ENCODE assay signal across 14 cellular contexts in genomic region chr10:74255214-74255613, GRCh38.
DNase-seq lines count a peak whose midpoint lies in the region; ATAC-seq, FAIRE-seq and TF ChIP-seq lines count a peak whose summit lies in the region.
"Had no signal": no experiment of that assay in that cellular context is flagged by ENCODE, and none has a peak within 500 bp of the region (broad histone marks: within the 10 kb centered on the region; RNA-seq: fewer than 3 reads in every experiment).

No MANE protein-coding gene starts in this region.

- no peaks in the 10 kb centered on the region for H3K27me3 ChIP-seq in bronchial epithelial cell (ENCODE audit: control insufficient read depth, insufficient read depth, low read length)
- H3K27me3 ChIP-seq: BLaER1 treated with 17β-estradiol and CSF1 and Interleukin-3, amounts not matched to agents 10 nM and 100 nM had no signal

- H3K36me3 ChIP-seq in bronchial epithelial cell (ENCODE audit: control insufficient read depth, insufficient read depth, low read length), result no peaks in the 10 kb centered on the region

- H3K27me3 Mint-ChIP-seq in progenitor cell of endocrine pancreas, result no peaks in the 10 kb centered on the region
- H3K27me3 Mint-ChIP-seq in activated T-cell treated with anti-CD3 and anti-CD28 coated beads, Interleukin-2, amount 50 U/mL, for 72 hours (ENCODE audit: low read depth), result no peaks in the 10 kb centered on the region

- H3K36me3 Mint-ChIP-seq in progenitor cell of endocrine pancreas (ENCODE audit: insufficient read depth), result no peaks in the 10 kb centered on the region
- H3K36me3 Mint-ChIP-seq in activated T-cell treated with anti-CD3 and anti-CD28 coated beads, Interleukin-2, amount 50 U/mL, for 72 hours (ENCODE audit: insufficient read depth in 2 of 2), result peaks cover 0 to 2% of the 10 kb centered on the region in 2 donors

- H3K9me3 Mint-ChIP-seq in progenitor cell of endocrine pancreas (ENCODE audit: low read depth), result no peaks in the 10 kb centered on the region
- no peaks in the 10 kb centered on the region for H3K9me3 Mint-ChIP-seq in activated T-cell treated with anti-CD3 and anti-CD28 coated beads, Interleukin-2, amount 50 U/mL, for 72 hours

- no peak for TF ChIP-seq CTCF in bronchial epithelial cell (IDR thresholded peaks at IDR 0.05; ENCODE audit: insufficient read depth, low read length, severe bottlenecking)
- no peak for TF ChIP-seq CTCF in progenitor cell of endocrine pancreas (IDR thresholded peaks at IDR 0.05; ENCODE audit: unreplicated experiment)

- peaks cover 30% of the 10 kb centered on the region for H3K4me1 Mint-ChIP-seq in progenitor cell of endocrine pancreas (ENCODE audit: low read depth)
- H3K4me1 Mint-ChIP-seq in activated T-cell treated with anti-CD3 and anti-CD28 coated beads, Interleukin-2, amount 50 U/mL, for 72 hours (ENCODE audit: low read depth), result peaks cover 8% of the 10 kb centered on the region

- peak overlapping the region; percentile 77 for H3K27ac Mint-ChIP-seq in progenitor cell of endocrine pancreas
- H3K27ac Mint-ChIP-seq in activated T-cell treated with anti-CD3 and anti-CD28 coated beads, Interleukin-2, amount 50 U/mL, for 72 hours, result no peak overlapping the region

- H3K4me3 ChIP-seq in bronchial epithelial cell (ENCODE audit: low read depth, low read length), result no peak overlapping the region
- H3K4me3 ChIP-seq: BLaER1 treated with 17β-estradiol and CSF1 and Interleukin-3, amounts not matched to agents 10 nM and 100 nM had no signal

- no peak for DNase-seq in GM18507 (ENCODE audit: extremely low spot score, insufficient read length, low read depth)
- peak; percentile 34 for DNase-seq in MV-4-11 (lab: John Stamatoyannopoulos, UW)
- DNase-seq in bronchial epithelial cell (ENCODE audit: low read depth), result peak; percentile 23
- DNase-seq in progenitor cell of endocrine pancreas (ENCODE audit: low spot score, unreplicated experiment), result no peak
- no peak for DNase-seq in NCI-H1048 (lab: John Stamatoyannopoulos, UW)
- no peak for DNase-seq in activated T-cell treated with anti-CD3 and anti-CD28 coated beads, Interleukin-2, amount 50 U/mL, for 72 hours
- DNase-seq: activated gamma-delta T cell, amygdala, DMS79 treated with DMSO at 0.1 percent for 48 hours, left cardiac atrium, small intestine had no signal

- H3K4me3 Mint-ChIP-seq in progenitor cell of endocrine pancreas (ENCODE audit: low read depth), result no peak overlapping the region
- H3K4me3 Mint-ChIP-seq in activated T-cell treated with anti-CD3 and anti-CD28 coated beads, Interleukin-2, amount 50 U/mL, for 72 hours, result no peak overlapping the region

- no peak for ATAC-seq in activated T-cell treated with anti-CD3 and anti-CD28 coated beads, Interleukin-2, amount 50 U/mL, for 72 hours (replicated peaks in 1 of 2)
- no peak for ATAC-seq in HG02970 (IDR thresholded peaks at IDR 0.05; ENCODE audit: low FRiP score, unreplicated experiment)
- ATAC-seq: activated CD4-positive, CD25-positive, alpha-beta regulatory T cell treated with anti-CD3 and anti-CD28 coated beads, Interleukin-2, amount 50 U/mL, for 24 hours; left cardiac atrium had no signal

- peak; percentile 41 for FAIRE-seq in GM18507 (lab: Jason Lieb, UNC)
- no peak for FAIRE-seq in bronchial epithelial cell (lab: Jason Lieb, UNC)
- FAIRE-seq: small intestine had no signal

Comparison
In these comparisons a context has a peak if more than half of its experiments do, and no peak if none do; other contexts are left out.
1. DNase-seq: peak in MV-4-11 (single experiment) and bronchial epithelial cell (single experiment); none in GM18507 (single experiment), progenitor cell of endocrine pancreas (single experiment), NCI-H1048 (single experiment) and activated T-cell treated with anti-CD3 and anti-CD28 coated beads, Interleukin-2, amount 50 U/mL, for 72 hours (0 of 2).